ENCODE assay signal across 18 cellular contexts in the genomic region with DNA sequence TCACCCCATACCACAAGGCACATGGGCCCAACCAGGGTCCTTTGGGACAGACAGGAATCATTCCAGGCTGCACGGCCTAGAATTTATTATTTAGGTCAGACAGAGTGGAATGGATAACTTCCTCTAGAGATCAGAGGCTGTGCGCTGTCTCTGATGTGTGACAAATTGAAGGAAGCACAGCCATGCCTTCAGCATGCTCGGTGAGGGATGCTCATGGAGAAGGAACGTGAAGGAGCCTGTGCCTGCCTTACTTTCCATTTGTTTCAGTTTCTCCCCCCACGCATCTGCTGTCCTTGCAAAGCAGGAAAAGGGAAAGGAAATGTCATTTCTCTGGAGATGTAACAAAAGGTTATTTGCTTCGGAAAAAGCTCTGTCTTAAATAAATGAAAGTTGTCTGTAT.
DNase-seq lines count a peak whose midpoint lies in the region; ATAC-seq and TF ChIP-seq lines count a peak whose summit lies in the region.
"Had no signal": no experiment of that assay in that cellular context is flagged by ENCODE, and none has a peak within 500 bp of the region (broad histone marks: within the 10 kb centered on the region; RNA-seq: fewer than 3 reads in every experiment).

No MANE protein-coding gene starts in this region.

- H3K27me3 ChIP-seq in upper lobe of left lung (no peaks in the 10 kb centered on the region), gastroesophageal sphincter (no peaks in the 10 kb centered on the region)

- WGBS in upper lobe of left lung, 2 donors, result 52 to 65% methylated on average over 6 of the region's 6 CpGs
- 51 to 54% methylated on average over 4 of the region's 6 CpGs for WGBS in gastroesophageal sphincter (ENCODE audit: low coverage in 1 of 2), 2 donors

- no peak for ATAC-seq in upper lobe of left lung (ENCODE audit: low FRiP score in 2 of 2)
- ATAC-seq in gastroesophageal sphincter, result no peak
- ATAC-seq: HepG2, Right ventricle myocardium inferior had no signal

- DNase-seq in AG10803 (ENCODE audit: low read depth) (peak; percentile 51), GM03348 (ENCODE audit: low spot score) (peak; percentile 66), left kidney (ENCODE audit: low read depth, low spot score) (peak; percentile 44), upper lobe of left lung (no peak), DMS79 treated with DMSO at 0.1 percent for 48 hours (lab: John Stamatoyannopoulos, UW) (no peak), NCI-H526 treated with DMSO at 0.1 percent for 48 hours (lab: John Stamatoyannopoulos, UW) (no peak)
- DNase-seq: 8988T; C1 segment of cervical spinal cord; CD8-positive, alpha-beta memory T cell; KG1; NCI-H187; NCI-H226; NCI-H524; SW 1271 had no signal

- TF ChIP-seq CTCF in AG10803 (conservative IDR thresholded peaks at IDR 0.05; ENCODE audit: low read length) (no peak), brain (conservative IDR thresholded peaks at IDR 0.05) (no peak), upper lobe of left lung (IDR thresholded peaks at IDR 0.05) (no peak), gastroesophageal sphincter (IDR thresholded peaks at IDR 0.05) (no peak)

- no peak for TF ChIP-seq EP300 in upper lobe of left lung (IDR thresholded peaks at IDR 0.05)
- no peak for TF ChIP-seq EP300 in gastroesophageal sphincter (IDR thresholded peaks at IDR 0.05)

- H3K9me3 ChIP-seq in upper lobe of left lung (no peaks in the 10 kb centered on the region), gastroesophageal sphincter (no peaks in the 10 kb centered on the region)

- H3K4me1 ChIP-seq in upper lobe of left lung (no peaks in the 10 kb centered on the region), gastroesophageal sphincter (no peaks in the 10 kb centered on the region)

- H3K4me1 Mint-ChIP-seq in brain, result peaks cover 25% of the 10 kb centered on the region
- H3K4me1 Mint-ChIP-seq: CD8-positive, alpha-beta memory T cell had no signal

- H3K36me3 ChIP-seq in upper lobe of left lung, result no peaks in the 10 kb centered on the region
- H3K36me3 ChIP-seq in gastroesophageal sphincter, result no peaks in the 10 kb centered on the region

- peaks cover 0 to 5% (median 0%) of the 10 kb centered on the region in 5 experiments for H3K9me3 Mint-ChIP-seq in brain

- no peaks in the 10 kb centered on the region for H3K36me3 Mint-ChIP-seq in brain

- no peak overlapping the region for H3K4me3 ChIP-seq in AG10803 (ENCODE audit: low read length)
- no peak overlapping the region for H3K4me3 ChIP-seq in upper lobe of left lung
- H3K4me3 ChIP-seq in gastroesophageal sphincter, result no peak overlapping the region

- H3K4me3 Mint-ChIP-seq in brain, result no peak overlapping the region
- H3K4me3 Mint-ChIP-seq: CD8-positive, alpha-beta memory T cell had no signal

- TF ChIP-seq POLR2A in upper lobe of left lung (IDR thresholded peaks at IDR 0.05) (no peak), gastroesophageal sphincter (IDR thresholded peaks at IDR 0.05) (no peak)

- H3K27ac ChIP-seq in upper lobe of left lung (no peak overlapping the region), gastroesophageal sphincter (no peak overlapping the region)

- H3K27ac Mint-ChIP-seq in brain, result peak overlapping the region in 3 of 5 experiments; percentile 4 to 62 (median 6)
- H3K27ac Mint-ChIP-seq: CD8-positive, alpha-beta memory T cell had no signal

- peaks cover 6% of the 10 kb centered on the region for H3K27me3 Mint-ChIP-seq in brain
- H3K27me3 Mint-ChIP-seq: CD8-positive, alpha-beta memory T cell had no signal

Comparison
In these comparisons a context has a peak if more than half of its experiments do, and no peak if none do; other contexts are left out.
1. DNase-seq: peak in AG10803 (single experiment), GM03348 (single experiment) and left kidney (single experiment); none in upper lobe of left lung (0 of 2), DMS79 treated with DMSO at 0.1 percent for 48 hours (single experiment) and NCI-H526 treated with DMSO at 0.1 percent for 48 hours (single experiment).